17 cellular contexts compared by ENCODE assay signal in genomic region chr15:27490867-27491595, GRCh38.
"Had no signal": no experiment of that assay in that cellular context is flagged by ENCODE, and none has a peak within 500 bp of the region (broad histone marks: within the 10 kb centered on the region; RNA-seq: fewer than 3 reads in every experiment).

No MANE protein-coding gene starts in this region.

- H3K27ac Mint-ChIP-seq: stimulated activated naive B cell treated with anti-CD40 and anti-IgM and Interleukin-4, amounts not matched to agents 10 μg/mL and 1 μg/mL and 100 μg/mL, for 72 hours; T-helper 2 cell treated with Interferon-gamma antibody and Interleukin-4, amounts not matched to agents 5 μg/mL and 100 μg/mL, for 36 hours had no signal

- H3K27me3 Mint-ChIP-seq: stimulated activated naive B cell treated with anti-CD40 and anti-IgM and Interleukin-4, amounts not matched to agents 10 μg/mL and 1 μg/mL and 100 μg/mL, for 72 hours had no signal

- H3K4me3 Mint-ChIP-seq: stimulated activated naive B cell treated with anti-CD40 and anti-IgM and Interleukin-4, amounts not matched to agents 10 μg/mL and 1 μg/mL and 100 μg/mL, for 72 hours; T-helper 2 cell treated with Interferon-gamma antibody and Interleukin-4, amounts not matched to agents 5 μg/mL and 100 μg/mL, for 36 hours had no signal

- H3K36me3 ChIP-seq: gastroesophageal sphincter, lower lobe of right lung, neutrophil, right atrium auricular region, tibial artery had no signal

- H3K4me1 Mint-ChIP-seq: stimulated activated naive B cell treated with anti-CD40 and anti-IgM and Interleukin-4, amounts not matched to agents 10 μg/mL and 1 μg/mL and 100 μg/mL, for 72 hours had no signal

- H3K4me3 ChIP-seq: gastroesophageal sphincter, lower lobe of right lung, right atrium auricular region, tibial artery had no signal

- DNase-seq: activated CD4-positive, alpha-beta T cell treated with anti-CD3 and anti-CD28 coated beads, Interleukin-2, amount 50 U/mL, for 1 hour; activated CD8-positive, alpha-beta memory T cell treated with anti-CD3 and anti-CD28 coated beads for 24 hours; activated naive CD4-positive, alpha-beta T cell treated with Interleukin-2 at 50 U/mL for 16 hours; anterior cingulate cortex; dorsolateral prefrontal cortex; erythroblast; hippocampal formation; lower lobe of right lung; stimulated activated CD4-positive, alpha-beta T cell treated with anti-CD3 and anti-CD28 coated beads, Interleukin-15, amount 100 ng/mL, for 24 hours; stimulated activated CD4-positive, alpha-beta T cell treated with anti-CD3 and anti-CD28 coated beads, Interleukin-4, amount 100 ng/mL, for 1 hour; stimulated activated naive B cell treated with anti-CD40 and anti-IgM and Interleukin-4, amounts not matched to agents 10 μg/mL and 1 μg/mL and 100 μg/mL, for 72 hours; SW 1271; tibial artery had no signal

- H3K27me3 ChIP-seq: dorsolateral prefrontal cortex, gastroesophageal sphincter, neutrophil, right atrium auricular region, tibial artery had no signal

- H3K36me3 Mint-ChIP-seq: stimulated activated naive B cell treated with anti-CD40 and anti-IgM and Interleukin-4, amounts not matched to agents 10 μg/mL and 1 μg/mL and 100 μg/mL, for 72 hours had no signal

- H3K27ac ChIP-seq: gastroesophageal sphincter, lower lobe of right lung, neutrophil, right atrium auricular region, tibial artery had no signal
